ENCODE assay signal across 8 cellular contexts in the genomic region with DNA sequence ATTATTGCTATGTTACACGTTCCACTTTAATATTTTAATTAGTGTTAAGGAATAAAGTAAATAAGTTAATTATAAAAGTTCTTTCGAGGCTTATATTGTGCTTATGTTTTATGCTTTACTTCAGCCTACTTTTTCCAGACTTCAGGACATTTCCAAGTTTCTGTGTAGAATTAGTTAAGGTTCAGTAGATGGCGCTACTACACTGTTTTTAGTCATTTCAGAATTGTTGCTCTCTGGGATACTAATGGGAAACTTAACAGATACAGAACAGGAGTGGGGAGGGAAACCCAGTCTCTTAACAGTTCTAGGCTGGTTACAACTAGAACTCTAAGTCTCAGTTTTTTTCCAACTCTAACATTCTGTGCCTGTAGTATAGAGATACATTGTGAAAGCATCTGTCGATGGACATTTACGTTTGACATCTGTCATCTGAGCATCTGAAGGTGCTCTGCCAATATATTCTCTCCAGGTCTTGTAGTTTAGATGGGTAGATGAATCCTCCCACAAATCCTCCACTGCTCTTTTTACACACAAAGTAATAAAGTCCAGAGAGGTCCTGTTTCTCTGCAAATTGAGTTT. TPM values are rescaled to one million over a fixed set of nuclear protein-coding genes. Genes with fewer than 3 reads are reported as not detected.
DNase-seq lines count a peak whose midpoint lies in the region; ATAC-seq, FAIRE-seq and TF ChIP-seq lines count a peak whose summit lies in the region.

No MANE protein-coding gene starts in this region.

- in situ Hi-C loops in GM13977 (cut with MboI; ENCODE audit: low pct_unique_long_range_greater_than_20kb, low sequenced_read_pairs, unreplicated experiment): loop anchor here (25.0 kb wide), 1 partner anchor 309 kb away; no protein-coding TSS in a partner anchor
- in situ Hi-C loops in Panc1 (cut with HindIII; ENCODE audit: low pct_unique_long_range_greater_than_20kb, low sequenced_read_pairs): no loop called here

- no peak overlapping the region for H3K9ac ChIP-seq in smooth muscle cell (ENCODE audit: low read depth)

- 28% methylated on average over 5 of the region's 5 CpGs for WGBS in A549 (ENCODE audit: missing lambda C conversion rate)
- WGBS in smooth muscle cell (ENCODE audit: low lambda C conversion rate): 41% methylated on average over 5 of the region's 5 CpGs
- 26 to 28% methylated on average over 5 of the region's 5 CpGs for WGBS in lower leg skin, 2 donors

- TF ChIP-seq RAD21 in A549 (conservative IDR thresholded peaks at IDR 0.05 in 1 of 2, IDR thresholded peaks at IDR 0.05 in 1 of 2): peak; percentile 75 to 80

- H3K9me3 ChIP-seq in A549: no peaks in the 10 kb centered on the region
- H3K9me3 ChIP-seq in Panc1 (ENCODE audit: control insufficient read depth, insufficient read depth, low read depth, low read length): no peaks in the 10 kb centered on the region
- no peaks in the 10 kb centered on the region for H3K9me3 ChIP-seq in smooth muscle cell (replicated peaks; ENCODE audit: low read depth)

- intact Hi-C loops in Panc1 (cut with micrococcal nuclease; ENCODE audit: unreplicated experiment) (loop anchor here (5.0 kb wide), 1 partner anchor 314 kb away; no protein-coding TSS in a partner anchor), lower leg skin (cut with DNase I; ENCODE audit: low total_unique reads) (no loop called here)

- H3K36me3 ChIP-seq in Panc1 (ENCODE audit: control insufficient read depth, insufficient read depth, low read length) (no peaks in the 10 kb centered on the region), smooth muscle cell (ENCODE audit: low read depth) (no peaks in the 10 kb centered on the region)

- no peaks in the 10 kb centered on the region for H3F3A ChIP-seq in smooth muscle cell (ENCODE audit: low read depth)

- H3K4me1 ChIP-seq in A549 (no peaks in the 10 kb centered on the region), Panc1 (ENCODE audit: control insufficient read depth, insufficient read depth, low read length) (no peaks in the 10 kb centered on the region), smooth muscle cell (ENCODE audit: low read depth) (no peaks in the 10 kb centered on the region)

- H3K4me1 Mint-ChIP-seq in T-cell: no peaks in the 10 kb centered on the region

- CTCF ChIA-PET in A549 (lab: Yijun Ruan, JAX) (interaction anchor here (0.6 to 2.4 kb wide), 16 partner anchors 9 to 1338 kb away, joined by 3 to 16 read pairs (median 4); partner anchors contain the start of gene ITGA8), Panc1 (lab: Charles Lee) (no interaction called here), T-cell (lab: Charles Lee) (no interaction called here)

- no peaks in the 10 kb centered on the region for H3K36me3 Mint-ChIP-seq in T-cell

- TF ChIP-seq POLR2A in A549 (IDR thresholded peaks at IDR 0.05; ENCODE audit: low read length): no peak
- no peak for TF ChIP-seq POLR2A in lower leg skin (IDR thresholded peaks at IDR 0.05)

- ATAC-seq in A549 (peak; percentile 54 to 83; a peak in 3 of 6 replicates), Panc1 (peak; percentile 60), GM21529 (IDR thresholded peaks at IDR 0.05; ENCODE audit: unreplicated experiment) (no peak), T-cell (replicated peaks in 1 of 4) (no peak)

- no peak overlapping the region for H3K4me3 ChIP-seq in A549
- H3K4me3 ChIP-seq in Panc1 (ENCODE audit: low read depth in 2 of 2, low read length in 2 of 2): no peak overlapping the region
- no peak overlapping the region for H3K4me3 ChIP-seq in smooth muscle cell
- no peak overlapping the region for H3K4me3 ChIP-seq in lower leg skin (ENCODE audit: low read depth, poor library complexity, severe bottlenecking)

- peak; percentile 97 for FAIRE-seq in A549 (lab: Jason Lieb, UNC)

- no peak for TF ChIP-seq EP300 in A549 (IDR thresholded peaks at IDR 0.05)

- no peak overlapping the region for H3K4me3 Mint-ChIP-seq in T-cell

- H3K79me2 ChIP-seq in smooth muscle cell (ENCODE audit: low read depth): no peaks in the 10 kb centered on the region

- H3K27me3 Mint-ChIP-seq in T-cell: peaks cover 19 to 23% of the 10 kb centered on the region in 2 donors

- no peak overlapping the region for H2AFZ ChIP-seq in smooth muscle cell (ENCODE audit: low read depth)

- POLR2A ChIA-PET in A549 (lab: Yijun Ruan, JAX): no interaction called here
- POLR2A ChIA-PET in Panc1 (lab: Charles Lee): no interaction called here
- POLR2A ChIA-PET in T-cell (lab: Charles Lee): no interaction called here

- TF ChIP-seq CTCF in A549 (IDR thresholded peaks at IDR 0.05): peak; percentile 75
- TF ChIP-seq CTCF in GM13977 (IDR thresholded peaks at IDR 0.05; ENCODE audit: extremely low read depth, insufficient read depth, missing control alignments): peak; percentile 37
- peak; percentile 54; the same call in 1 of the 2 replicates for TF ChIP-seq CTCF in Panc1 (IDR thresholded peaks at IDR 0.05)
- TF ChIP-seq CTCF in smooth muscle cell (IDR thresholded peaks at IDR 0.05; ENCODE audit: borderline replicate concordance, insufficient read depth, poor library complexity, severe bottlenecking): peak; percentile 68
- no peak for TF ChIP-seq CTCF in lower leg skin (IDR thresholded peaks at IDR 0.05)

- DNase-seq in A549 (ENCODE audit: low read depth in 1 of 2, low spot score in 1 of 2) (peak in 1 of 2 experiments; percentile 58), GM13977 (ENCODE audit: low spot score) (no peak), Panc1 (ENCODE audit: low read depth, low spot score) (no peak), fibroblast of peridontal ligament (ENCODE audit: extremely low read depth) (peak; percentile 86), smooth muscle cell (lab: John Stamatoyannopoulos, UW; ENCODE audit: unreplicated experiment) (no peak), lower leg skin (ENCODE audit: low spot score in 2 of 2) (no peak), T-cell (no peak)

- H3K4me2 ChIP-seq in A549 (no peak overlapping the region), smooth muscle cell (no peak overlapping the region)

- H3K27me3 ChIP-seq in Panc1 (ENCODE audit: control insufficient read depth, insufficient read depth, low read length) (no peaks in the 10 kb centered on the region), smooth muscle cell (ENCODE audit: low read depth) (no peaks in the 10 kb centered on the region)

- H3K9me3 Mint-ChIP-seq in T-cell: no peaks in the 10 kb centered on the region

- no peaks in the 10 kb centered on the region for H4K20me1 ChIP-seq in smooth muscle cell (ENCODE audit: low read depth)

- no TSS peak for BruUV-seq in Panc1 (replicated peaks; lab: Mats Ljungman, UMichigan)

- no peak overlapping the region for H3K27ac Mint-ChIP-seq in T-cell

- H3K27ac ChIP-seq in A549 (no peak overlapping the region), Panc1 (ENCODE audit: low read length) (no peak overlapping the region), smooth muscle cell (ENCODE audit: low read depth) (no peak overlapping the region)

TF ChIP-seq in A549, 52 proteins besides CTCF, POLR2A, EP300 and RAD21:
- TF ChIP-seq SMC3 (IDR thresholded peaks at IDR 0.05): peak; percentile 37; the same call in 1 of the 3 replicates
- no peak for TF ChIP-seq FOXS1 (CRISPR knock-in tag; IDR thresholded peaks at IDR 0.05)
TF ChIP-seq in A549: peak in this region for 1.

RNA-seq across cellular contexts. Expression of gene FAM171A1, which starts 56.8 kb away (rescaled TPM):
- 13.8 and 15.2 TPM in 2 replicates for polyA plus RNA-seq in A549 (2011; rRNA removed)
- polyA plus RNA-seq in A549 (2012; cell fraction: cytosol; rRNA removed): 17.0 and 20.2 TPM in 2 replicates
- polyA plus RNA-seq in A549 (2012; cell fraction: nucleus; rRNA removed): 13.9 and 15.1 TPM in 2 replicates
- polyA plus RNA-seq in A549 (2017; fragmentation: RNase III; extraction: RNeasy Plus Mini Kit Qiagen cat#74134 plus additional on column Dnase treatment): 15.2 to 17.0 TPM (median 16.5 TPM) in 3 replicates
- polyA minus RNA-seq in A549 (2011; rRNA and poly(A)+ RNA removed): 12.9 and 13.6 TPM in 2 replicates
- 19.2 TPM for total RNA-seq in Panc1 (2021; ENCODE audit: unreplicated experiment)
- polyA plus RNA-seq in Panc1 (2012; ENCODE audit: insufficient read length): 17.9 TPM
- total RNA-seq in smooth muscle cell: 25.5 and 29.9 TPM in 2 replicates
- polyA plus RNA-seq in smooth muscle cell: 35.6 and 37.2 TPM in 2 replicates
- total RNA-seq in lower leg skin: 1 to 10 TPM; 2.7 to 5.4 (median 3.1) TPM
- 1 to 10 TPM; 4.6 to 8.6 (median 7.2) TPM for total RNA-seq in T-cell

Comparison
In these comparisons a context has a peak if more than half of its experiments do, and no peak if none do; other contexts are left out.
1. ATAC-seq: peak in A549 (2 of 2) and Panc1 (single experiment); none in GM21529 (single experiment) and T-cell (0 of 4).
2. CTCF ChIP-seq: peak in A549 (single experiment), GM13977 (single experiment), Panc1 (single experiment) and smooth muscle cell (single experiment); none in lower leg skin (0 of 3).